24 cellular contexts compared by ENCODE assay signal in genomic region chr4:182263562-182263961, GRCh38. TPM values are rescaled to one million over a fixed set of nuclear protein-coding genes. Genes with fewer than 3 reads are reported as not detected.
"Had no signal": no experiment of that assay in that cellular context is flagged by ENCODE, and none has a peak within 500 bp of the region (broad histone marks: within the 10 kb centered on the region; RNA-seq: fewer than 3 reads in every experiment).

No MANE protein-coding gene starts in this region.

- H3K9me3 ChIP-seq: colonic mucosa, heart left ventricle, mucosa of descending colon, pancreas, tibial artery, upper lobe of left lung, uterus had no signal

- H3K4me2 ChIP-seq: smooth muscle cell had no signal

- H3K4me3 ChIP-seq: colonic mucosa, heart left ventricle, mucosa of descending colon, pancreas, smooth muscle cell, tibial artery, upper lobe of left lung, uterus had no signal

- H3K27me3 ChIP-seq: colonic mucosa, heart left ventricle, pancreas, tibial artery, upper lobe of left lung, uterus had no signal

- H3K36me3 Mint-ChIP-seq: naive thymus-derived CD8-positive, alpha-beta T cell; stimulated activated effector memory CD8-positive, alpha-beta T cell treated with anti-CD3 and anti-CD28 coated beads, Interleukin-12 subunit alpha, Interleukin-12 subunit beta, amount 100 ng/mL, for 72 hours had no signal

- H3K27ac Mint-ChIP-seq: endodermal cell; naive thymus-derived CD8-positive, alpha-beta T cell; progenitor cell of endocrine pancreas; stimulated activated effector memory CD8-positive, alpha-beta T cell treated with anti-CD3 and anti-CD28 coated beads, Interleukin-12 subunit alpha, Interleukin-12 subunit beta, amount 100 ng/mL, for 72 hours had no signal

- DNase-seq: colonic mucosa; dermis blood vessel endothelial cell; endodermal cell; erythroblast; foreskin melanocyte; heart left ventricle; hippocampal formation; kidney glomerular epithelial cell; mucosa of descending colon; naive thymus-derived CD8-positive, alpha-beta T cell; nucleus accumbens; pancreas; right cardiac atrium; stimulated activated CD4-positive, alpha-beta T cell treated with anti-CD3 and anti-CD28 coated beads, Interleukin-4, amount 100 ng/mL, for 1 hour; stimulated activated CD8-positive, alpha-beta memory T cell treated with anti-CD3 and anti-CD28 coated beads, Interleukin-4, amount 100 ng/mL, for 48 hours; stimulated activated naive CD8-positive, alpha-beta T cell treated with anti-CD3 and anti-CD28 coated beads, Interleukin-15, Interleukin-2, amounts not matched to agents 100 U/mL and 50 U/mL, for 24 hours; tibial artery; upper lobe of left lung; uterus had no signal

- H3K4me1 ChIP-seq: colonic mucosa, heart left ventricle, pancreas, tibial artery, upper lobe of left lung, uterus had no signal

- H3K4me1 Mint-ChIP-seq: endodermal cell; naive thymus-derived CD8-positive, alpha-beta T cell; stimulated activated effector memory CD8-positive, alpha-beta T cell treated with anti-CD3 and anti-CD28 coated beads, Interleukin-12 subunit alpha, Interleukin-12 subunit beta, amount 100 ng/mL, for 72 hours had no signal

- FAIRE-seq: endothelial cell of umbilical vein, pancreas had no signal

- H3K27ac ChIP-seq: colonic mucosa, heart left ventricle, pancreas, tibial artery, upper lobe of left lung, uterus had no signal

- H3K4me3 Mint-ChIP-seq: endodermal cell; naive thymus-derived CD8-positive, alpha-beta T cell; neural crest cell; stimulated activated effector memory CD8-positive, alpha-beta T cell treated with anti-CD3 and anti-CD28 coated beads, Interleukin-12 subunit alpha, Interleukin-12 subunit beta, amount 100 ng/mL, for 72 hours had no signal

- H3K36me3 ChIP-seq: colonic mucosa, heart left ventricle, pancreas, tibial artery, upper lobe of left lung, uterus had no signal

RNA-seq across cellular contexts. Expression of gene TENM3, which starts 20.4 kb away (rescaled TPM):
- total RNA-seq: naive thymus-derived CD8-positive, alpha-beta T cell had no signal
- polyA plus RNA-seq: naive thymus-derived CD8-positive, alpha-beta T cell had no signal
